In the genomic region with DNA sequence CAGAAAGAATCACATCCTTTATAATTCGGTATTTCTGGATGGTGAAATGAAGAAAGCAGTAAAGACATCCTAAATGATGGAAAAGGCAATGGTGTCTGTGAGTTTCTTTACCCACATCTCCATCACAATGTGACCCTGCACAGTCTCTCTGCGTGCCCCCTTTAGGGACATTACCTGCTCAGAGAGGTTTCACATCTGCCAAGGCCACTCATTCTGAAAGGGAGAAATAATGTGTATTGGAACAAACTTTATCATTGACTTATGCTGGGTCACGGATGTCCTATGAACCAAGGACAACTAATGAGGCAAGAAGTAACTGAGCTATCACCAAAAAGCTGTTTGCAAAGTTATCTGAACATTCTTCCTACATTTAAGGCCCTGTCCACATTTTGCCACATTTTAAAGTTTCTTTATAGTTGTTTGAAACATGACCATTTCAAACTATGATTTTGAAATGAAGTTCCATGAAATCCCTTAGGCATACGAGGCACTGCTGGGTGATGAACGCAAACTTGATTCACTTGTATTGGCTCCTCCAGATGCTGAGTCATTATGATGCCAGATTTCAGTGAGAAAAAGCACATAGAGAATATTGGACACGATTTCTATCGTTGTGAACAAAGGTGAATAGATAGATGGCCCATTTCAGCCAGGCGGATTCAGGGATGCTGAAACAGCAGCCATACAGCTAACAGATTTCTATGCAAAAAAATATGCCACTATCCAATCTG, we compare ENCODE assay signal across 13 cellular contexts.
DNase-seq lines count a peak whose midpoint lies in the region; ATAC-seq, FAIRE-seq and TF ChIP-seq lines count a peak whose summit lies in the region.
"Had no signal": no experiment of that assay in that cellular context is flagged by ENCODE, and none has a peak within 500 bp of the region (broad histone marks: within the 10 kb centered on the region; RNA-seq: fewer than 3 reads in every experiment).

No MANE protein-coding gene starts in this region.

- DNase-seq in GM12892 (ENCODE audit: insufficient read length) (no peak), WTC11 (ENCODE audit: low spot score) (no peak), small intestine (no peak), Karpas-422 (no peak), colonic mucosa (no peak)
- DNase-seq in activated T-cell treated with anti-CD3 and anti-CD28 coated beads, Interleukin-2, amount 50 U/mL, for 48 hours = no peak
- DNase-seq: activated CD4-positive, CD25-positive, alpha-beta regulatory T cell treated with anti-CD3 and anti-CD28 coated beads, Interleukin-2, amount 50 U/mL, for 72 hours; activated gamma-delta T cell treated with Interleukin-2 at 50 U/mL for 16 hours; NCI-H1048; stimulated activated CD4-positive, alpha-beta T cell treated with anti-CD3 and anti-CD28 coated beads, Interleukin-15, amount 100 ng/mL, for 24 hours had no signal

- H3K27me3 ChIP-seq in small intestine (ENCODE audit: control insufficient read depth in 2 of 2, insufficient read depth in 2 of 2, low read length in 2 of 2) (no peaks in the 10 kb centered on the region), Karpas-422 (ENCODE audit: low read length) (no peaks in the 10 kb centered on the region), colonic mucosa (no peaks in the 10 kb centered on the region)

- H3K9me3 ChIP-seq in small intestine (ENCODE audit: control insufficient read depth, low read depth) (no peaks in the 10 kb centered on the region), Karpas-422 (ENCODE audit: low read length) (no peaks in the 10 kb centered on the region), colonic mucosa (no peaks in the 10 kb centered on the region)

- H3K9me3 Mint-ChIP-seq in WTC11 = no peaks in the 10 kb centered on the region

- TF ChIP-seq POLR2A in GM12892 (IDR thresholded peaks at IDR 0.05; ENCODE audit: low read depth, low read length) = no peak

- H3K4me3 Mint-ChIP-seq in WTC11 = no peak overlapping the region

- no peaks in the 10 kb centered on the region for H3K27me3 Mint-ChIP-seq in WTC11 (ENCODE audit: low read depth)

- H3K4me1 ChIP-seq in small intestine (ENCODE audit: control insufficient read depth in 2 of 2, insufficient read depth in 1 of 2, low read depth in 1 of 2, low read length in 1 of 2) = no peaks in the 10 kb centered on the region
- no peaks in the 10 kb centered on the region for H3K4me1 ChIP-seq in Karpas-422 (ENCODE audit: low read length)
- H3K4me1 ChIP-seq in colonic mucosa = no peaks in the 10 kb centered on the region

- POLR2A ChIA-PET in WTC11 (lab: Charles Lee) = interaction anchor here (0.6 to 0.7 kb wide), 2 partner anchors 43 to 412 kb away, joined by 3 to 4 read pairs; no protein-coding TSS in a partner anchor

- intact Hi-C loops in colonic mucosa (cut with DNase I) = no loop called here

- no peak overlapping the region for H3K27ac Mint-ChIP-seq in WTC11

- peak; percentile 72 for ATAC-seq in GM19395 (IDR thresholded peaks at IDR 0.05; ENCODE audit: unreplicated experiment)
- peak; percentile 65 for ATAC-seq in HG03039 (IDR thresholded peaks at IDR 0.05; ENCODE audit: unreplicated experiment)
- ATAC-seq in WTC11 = peak; percentile 22; the same call in 1 of the 2 replicates

- WGBS in small intestine, 3 donors = 88 to 89% (median 88%) methylated on average over 8 of the region's 8 CpGs

- H3K4me3 ChIP-seq in small intestine (ENCODE audit: low read depth in 1 of 2, low read length in 2 of 2) = no peak overlapping the region
- no peak overlapping the region for H3K4me3 ChIP-seq in Karpas-422 (ENCODE audit: low read length)
- H3K4me3 ChIP-seq in colonic mucosa = no peak overlapping the region

- H3K4me1 Mint-ChIP-seq in WTC11 = peaks cover 10% of the 10 kb centered on the region

- CTCF ChIA-PET in WTC11 (lab: Charles Lee) = no interaction called here

- no peak overlapping the region for H2AFZ ChIP-seq in Karpas-422 (ENCODE audit: low read length)

- H3K36me3 ChIP-seq in small intestine (ENCODE audit: control insufficient read depth in 2 of 2, insufficient read depth in 2 of 2, low read length in 2 of 2) (no peaks in the 10 kb centered on the region), Karpas-422 (ENCODE audit: insufficient read depth, low read length) (no peaks in the 10 kb centered on the region), colonic mucosa (no peaks in the 10 kb centered on the region)

- H3K79me2 ChIP-seq in Karpas-422 (ENCODE audit: low read length) = no peaks in the 10 kb centered on the region

- H3K36me3 Mint-ChIP-seq in WTC11 = no peaks in the 10 kb centered on the region

- H3K9ac ChIP-seq in Karpas-422 (ENCODE audit: low read length) (no peak overlapping the region), colonic mucosa (ENCODE audit: low read depth in 2 of 2, low read length in 2 of 2) (no peak overlapping the region)

- FAIRE-seq in GM12892 (lab: Jason Lieb, UNC) (peak; percentile 87), small intestine (lab: Jason Lieb, UNC) (no peak)

- H3K27ac ChIP-seq in small intestine (ENCODE audit: low read depth in 1 of 2, low read length in 1 of 2) (no peak overlapping the region), Karpas-422 (ENCODE audit: low read length) (no peak overlapping the region), colonic mucosa (no peak overlapping the region)
- H3K27ac ChIP-seq: HL-60 had no signal

- no peaks in the 10 kb centered on the region for H4K20me1 ChIP-seq in Karpas-422 (ENCODE audit: insufficient read depth, low read depth, low read length)

- no peak overlapping the region for H3K4me2 ChIP-seq in Karpas-422 (ENCODE audit: low read depth, low read length, poor library complexity, severe bottlenecking)

- no peaks in the 10 kb centered on the region for H3K9me2 ChIP-seq in Karpas-422 (replicated peaks; ENCODE audit: insufficient read depth, low read length)

- TF ChIP-seq CTCF in WTC11 (IDR thresholded peaks at IDR 0.05) (no peak), colonic mucosa (IDR thresholded peaks at IDR 0.05) (no peak)

TF ChIP-seq in WTC11, 78 proteins besides CTCF, POLR2A, EP300 and RAD21:
- TF ChIP-seq NR2C2 (CRISPR knock-in tag; IDR thresholded peaks at IDR 0.05) (no peak), SMAD3 (CRISPR knock-in tag; IDR thresholded peaks at IDR 0.05; ENCODE audit: borderline replicate concordance) (no peak), GRHL2 (CRISPR knock-in tag; IDR thresholded peaks at IDR 0.05; ENCODE audit: insufficient replicate concordance, severe bottlenecking) (no peak), RELA (CRISPR knock-in tag; IDR thresholded peaks at IDR 0.05; ENCODE audit: borderline replicate concordance) (no peak), ZNF219 (CRISPR knock-in tag; IDR thresholded peaks at IDR 0.05; ENCODE audit: borderline replicate concordance) (no peak), ZNF671 (CRISPR knock-in tag; IDR thresholded peaks at IDR 0.05) (no peak), GABPB1 (CRISPR knock-in tag; IDR thresholded peaks at IDR 0.05) (no peak), GTF2I (CRISPR knock-in tag; conservative IDR thresholded peaks at IDR 0.05) (no peak), FOXP1 (CRISPR knock-in tag; IDR thresholded peaks at IDR 0.05; ENCODE audit: borderline replicate concordance) (no peak)
- TF ChIP-seq, protein P1, sequence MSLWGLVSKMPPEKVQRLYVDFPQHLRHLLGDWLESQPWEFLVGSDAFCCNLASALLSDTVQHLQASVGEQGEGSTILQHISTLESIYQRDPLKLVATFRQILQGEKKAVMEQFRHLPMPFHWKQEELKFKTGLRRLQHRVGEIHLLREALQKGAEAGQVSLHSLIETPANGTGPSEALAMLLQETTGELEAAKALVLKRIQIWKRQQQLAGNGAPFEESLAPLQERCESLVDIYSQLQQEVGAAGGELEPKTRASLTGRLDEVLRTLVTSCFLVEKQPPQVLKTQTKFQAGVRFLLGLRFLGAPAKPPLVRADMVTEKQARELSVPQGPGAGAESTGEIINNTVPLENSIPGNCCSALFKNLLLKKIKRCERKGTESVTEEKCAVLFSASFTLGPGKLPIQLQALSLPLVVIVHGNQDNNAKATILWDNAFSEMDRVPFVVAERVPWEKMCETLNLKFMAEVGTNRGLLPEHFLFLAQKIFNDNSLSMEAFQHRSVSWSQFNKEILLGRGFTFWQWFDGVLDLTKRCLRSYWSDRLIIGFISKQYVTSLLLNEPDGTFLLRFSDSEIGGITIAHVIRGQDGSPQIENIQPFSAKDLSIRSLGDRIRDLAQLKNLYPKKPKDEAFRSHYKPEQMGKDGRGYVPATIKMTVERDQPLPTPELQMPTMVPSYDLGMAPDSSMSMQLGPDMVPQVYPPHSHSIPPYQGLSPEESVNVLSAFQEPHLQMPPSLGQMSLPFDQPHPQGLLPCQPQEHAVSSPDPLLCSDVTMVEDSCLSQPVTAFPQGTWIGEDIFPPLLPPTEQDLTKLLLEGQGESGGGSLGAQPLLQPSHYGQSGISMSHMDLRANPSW (CRISPR knock-in tag; conservative IDR thresholded peaks at IDR 0.05; ENCODE audit: low read depth) = no peak
- TF ChIP-seq, protein P2, sequence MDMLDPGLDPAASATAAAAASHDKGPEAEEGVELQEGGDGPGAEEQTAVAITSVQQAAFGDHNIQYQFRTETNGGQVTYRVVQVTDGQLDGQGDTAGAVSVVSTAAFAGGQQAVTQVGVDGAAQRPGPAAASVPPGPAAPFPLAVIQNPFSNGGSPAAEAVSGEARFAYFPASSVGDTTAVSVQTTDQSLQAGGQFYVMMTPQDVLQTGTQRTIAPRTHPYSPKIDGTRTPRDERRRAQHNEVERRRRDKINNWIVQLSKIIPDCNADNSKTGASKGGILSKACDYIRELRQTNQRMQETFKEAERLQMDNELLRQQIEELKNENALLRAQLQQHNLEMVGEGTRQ (CRISPR knock-in tag; IDR thresholded peaks at IDR 0.05) = no peak

Comparison
In these comparisons a context has a peak if more than half of its experiments do, and no peak if none do; other contexts are left out.
1. ATAC-seq: peak in every context shown above with its lines; median percentile 72 in GM19395; 65 in HG03039; 22 in WTC11.